In genomic region chr14:77028384-77029246, GRCh38 we compare ENCODE assay signal across 1 cellular context.
A peak's percentile ranks its signal among the peaks of the same experiment; 100 is the strongest.
TF ChIP-seq lines count a peak whose summit lies in the region.

Gene IRF2BPL, minus strand, starts transcription at chr14:77028708. Its CDS starts 916 bp downstream, at chr14:77027792.

TF ChIP-seq in K562, 482 proteins besides CTCF, POLR2A, EP300 and RAD21 (continued from another document and continues in another):
- TF ChIP-seq ZNF518B (CRISPR knock-in tag; IDR thresholded peaks at IDR 0.05) (no peak), POLR2AphosphoS2 (IDR thresholded peaks at IDR 0.05; ENCODE audit: low read length) (no peak), POU5F1 (IDR thresholded peaks at IDR 0.05; ENCODE audit: borderline replicate concordance, low read depth, low read length, partially characterized antibody) (no peak), RAD51 (IDR thresholded peaks at IDR 0.05; ENCODE audit: borderline replicate concordance, low read depth) (0 out of 2 replicates have a peak, but pooled peaks have one; percentile 20), KAT7 (CRISPR knock-in tag; IDR thresholded peaks at IDR 0.05; ENCODE audit: borderline replicate concordance) (no peak), MTF1 (CRISPR knock-in tag; IDR thresholded peaks at IDR 0.05; ENCODE audit: borderline replicate concordance) (no peak), CTCFL (IDR thresholded peaks at IDR 0.05; ENCODE audit: borderline replicate concordance, insufficient read depth, low read depth, low read length, poor library complexity, severe bottlenecking) (no peak), HIVEP1 (CRISPR knock-in tag; IDR thresholded peaks at IDR 0.05) (no peak), CBX1 (IDR thresholded peaks at IDR 0.05; ENCODE audit: low read depth) (no peak), REST (CRISPR knock-in tag; IDR thresholded peaks at IDR 0.05; ENCODE audit: low read depth) (no peak), CBX8 (IDR thresholded peaks at IDR 0.05; ENCODE audit: borderline replicate concordance, extremely low read depth, low read depth, low read length, poor library complexity, severe bottlenecking) (no peak), ZNF780A (CRISPR knock-in tag; IDR thresholded peaks at IDR 0.05) (no peak), ESRRA (IDR thresholded peaks at IDR 0.05; ENCODE audit: borderline replicate concordance, low read depth) (no peak), ELF2 (CRISPR knock-in tag; IDR thresholded peaks at IDR 0.05) (no peak), GMEB1 (CRISPR knock-in tag; IDR thresholded peaks at IDR 0.05) (peak; percentile 26; the same call in 1 of the 2 replicates), ILF3 (IDR thresholded peaks at IDR 0.05; ENCODE audit: borderline replicate concordance) (no peak), TRIM24 (IDR thresholded peaks at IDR 0.05) (0 out of 4 replicates have a peak, but pooled peaks of 1 of the 2 experiments have one; percentile 22), PKNOX1 (IDR thresholded peaks at IDR 0.05) (no peak), SIX5 (IDR thresholded peaks at IDR 0.05; ENCODE audit: borderline replicate concordance in 1 of 2, insufficient read depth in 1 of 2, low read depth in 1 of 2, low read length in 2 of 2) (no peak), TAF7 (tag; IDR thresholded peaks at IDR 0.05) (no peak), WHSC1 (IDR thresholded peaks at IDR 0.05; ENCODE audit: low read length) (no peak), ZBTB12 (CRISPR knock-in tag; IDR thresholded peaks at IDR 0.05) (0 out of 2 replicates have a peak, but pooled peaks have one; percentile 28), TSC22D4 (tag; IDR thresholded peaks at IDR 0.05) (no peak), CBFB (CRISPR knock-in tag; IDR thresholded peaks at IDR 0.05) (no peak), BCOR (IDR thresholded peaks at IDR 0.05) (0 out of 2 replicates have a peak, but pooled peaks have one; percentile 34), ZNF311 (CRISPR knock-in tag; IDR thresholded peaks at IDR 0.05) (no peak), NFIC (IDR thresholded peaks at IDR 0.05) (peak; percentile 91), NKRF (IDR thresholded peaks at IDR 0.05; ENCODE audit: borderline replicate concordance) (0 out of 2 replicates have a peak, but pooled peaks have one; percentile 34), LCOR (CRISPR knock-in tag; IDR thresholded peaks at IDR 0.05) (no peak), FOXO4 (CRISPR knock-in tag; IDR thresholded peaks at IDR 0.05) (no peak), TCF7 (IDR thresholded peaks at IDR 0.05; ENCODE audit: borderline replicate concordance) (no peak), DPF2 (IDR thresholded peaks at IDR 0.05) (peak; percentile 63), ZC3H4 (CRISPR knock-in tag; IDR thresholded peaks at IDR 0.05; ENCODE audit: borderline replicate concordance) (no peak), RERE (CRISPR knock-in tag; IDR thresholded peaks at IDR 0.05; ENCODE audit: borderline replicate concordance) (no peak), TAL1 (IDR thresholded peaks at IDR 0.05) (no peak), RNF2 (IDR thresholded peaks at IDR 0.05) (peak; percentile 68; the same call in 1 of the 2 replicates), RBFOX2 (IDR thresholded peaks at IDR 0.05; ENCODE audit: low read depth, low read length) (peak; percentile 78)
